Comparison of ENCODE assay signal across 16 cellular contexts in the genomic region with DNA sequence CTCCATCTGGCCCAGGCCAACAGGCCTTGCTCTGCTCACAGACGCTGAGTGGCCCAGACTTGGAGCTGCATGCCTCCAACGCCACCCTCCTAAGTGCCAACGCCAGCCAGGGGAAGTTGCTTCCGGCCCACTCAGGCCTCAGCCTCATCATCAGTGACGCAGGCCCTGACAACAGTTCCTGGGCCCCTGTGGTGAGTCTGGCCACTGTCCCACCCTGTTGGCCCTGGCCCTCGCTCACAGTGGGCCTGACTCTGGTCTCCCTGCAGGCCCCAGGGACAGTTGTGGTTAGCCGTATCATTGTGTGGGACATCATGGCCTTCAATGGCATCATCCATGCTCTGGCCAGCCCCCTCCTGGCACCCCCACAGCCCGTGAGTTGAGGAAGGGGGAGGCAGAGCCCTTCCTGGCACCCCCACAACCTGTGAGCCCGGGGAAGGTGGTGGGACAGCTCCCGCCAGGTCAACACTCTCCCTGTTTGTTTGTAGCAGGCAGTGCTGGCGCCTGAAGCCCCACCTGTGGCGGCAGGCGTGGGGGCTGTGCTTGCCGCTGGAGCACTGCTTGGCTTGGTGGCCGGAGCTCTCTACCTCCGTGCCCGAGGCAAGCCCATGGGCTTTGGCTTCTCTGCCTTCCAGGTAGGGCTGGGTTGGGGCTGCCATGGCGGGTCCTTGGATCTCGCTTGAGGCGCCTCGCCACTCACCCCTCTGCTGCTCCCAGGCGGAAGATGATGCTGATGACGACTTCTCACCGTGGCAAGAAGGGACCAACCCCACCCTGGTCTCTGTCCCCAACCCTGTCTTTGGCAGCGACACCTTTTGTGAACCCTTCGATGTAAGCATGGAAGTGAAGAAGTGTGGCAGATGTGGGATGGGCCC. TPM values are rescaled to one million over a fixed set of nuclear protein-coding genes. Genes with fewer than 3 reads are reported as not detected.
DNase-seq lines count a peak whose midpoint lies in the region; ATAC-seq and TF ChIP-seq lines count a peak whose summit lies in the region.
"Had no signal": no experiment of that assay in that cellular context is flagged by ENCODE, and none has a peak within 500 bp of the region (broad histone marks: within the 10 kb centered on the region; RNA-seq: fewer than 3 reads in every experiment).

No MANE protein-coding gene starts in this region.

- no peak for ATAC-seq in gastrocnemius medialis
- no peak for ATAC-seq in GM21367 (IDR thresholded peaks at IDR 0.05; ENCODE audit: unreplicated experiment)
- ATAC-seq in HG03520 (IDR thresholded peaks at IDR 0.05; ENCODE audit: unreplicated experiment), result no peak
- ATAC-seq: effector memory CD8-positive, alpha-beta T cell had no signal

- H3K4me1 ChIP-seq in gastrocnemius medialis, result peaks cover 4 to 7% of the 10 kb centered on the region in 2 donors

- H3K9me3 ChIP-seq in MG63, result no peaks in the 10 kb centered on the region
- no peaks in the 10 kb centered on the region for H3K9me3 ChIP-seq in gastrocnemius medialis
- H3K9me3 ChIP-seq: neutrophil, SJCRH30 had no signal

- peaks cover 4% of the 10 kb centered on the region for H3K36me3 ChIP-seq in MG63
- no peaks in the 10 kb centered on the region for H3K36me3 ChIP-seq in gastrocnemius medialis
- H3K36me3 ChIP-seq: neutrophil had no signal

- in situ Hi-C loops in gastrocnemius medialis (cut with MboI; ENCODE audit: low sequenced_read_pairs in 4 of 4), result no loop called here

- intact Hi-C loops in gastrocnemius medialis (cut with DNase I; ENCODE audit: low total_unique reads), result no loop called here

- TF ChIP-seq CTCF in choroid plexus epithelial cell (conservative IDR thresholded peaks at IDR 0.05; ENCODE audit: low read depth, low read length) (no peak), gastrocnemius medialis (IDR thresholded peaks at IDR 0.05 in 4 of 5, conservative IDR thresholded peaks at IDR 0.05 in 1 of 5) (no peak)

- H3K4me3 ChIP-seq in MG63, result no peak overlapping the region
- no peak overlapping the region for H3K4me3 ChIP-seq in choroid plexus epithelial cell (ENCODE audit: low read depth, low read length)
- no peak overlapping the region for H3K4me3 ChIP-seq in gastrocnemius medialis
- H3K4me3 ChIP-seq: hepatocyte, SJCRH30 had no signal

- H3K27me3 ChIP-seq in MG63 (no peaks in the 10 kb centered on the region), gastrocnemius medialis (no peaks in the 10 kb centered on the region)
- H3K27me3 ChIP-seq: hepatocyte, neutrophil, SJCRH30 had no signal

- no peak for TF ChIP-seq POLR2A in gastrocnemius medialis (IDR thresholded peaks at IDR 0.05)

- H3K27ac ChIP-seq in gastrocnemius medialis, result peak overlapping the region; percentile 33 to 80 (median 70)
- H3K27ac ChIP-seq: hepatocyte, neutrophil, SJCRH30 had no signal

- DNase-seq in MG63 (peak; percentile 46), choroid plexus epithelial cell (ENCODE audit: low read depth) (peak; percentile 43), iPS-NIHi11 (ENCODE audit: low spot score) (peak; percentile 22), gastrocnemius medialis (no peak), NCI-H2171 (lab: John Stamatoyannopoulos, UW) (no peak), NCI-H2107 (lab: John Stamatoyannopoulos, UW) (no peak)
- DNase-seq: activated CD8-positive, alpha-beta memory T cell treated with anti-CD3 and anti-CD28 coated beads for 24 hours; caudate nucleus; effector memory CD8-positive, alpha-beta T cell; HFFc6; NCI-H526; SJCRH30 had no signal

RNA-seq across cellular contexts. Expression of a gene that starts 10.0 kb away (rescaled TPM):
- total RNA-seq in MG63 (2014; rRNA removed; shearing (Covaris generic); ENCODE audit: low replicate concordance), result 7.2 and 21.5 TPM in 2 replicates
- total RNA-seq in gastrocnemius medialis, result 10 to 100 TPM in 1 of 4 donors, 1 to 10 TPM in 3; 4.4 to 14.7 (median 8.1) TPM

RNA-seq across cellular contexts. Expression of a gene that starts 12.8 kb away (rescaled TPM):
- total RNA-seq in MG63 (2014; rRNA removed; shearing (Covaris generic); ENCODE audit: low replicate concordance), result 0.20 TPM in 1 of 2 replicates, not detected in the other
- total RNA-seq in gastrocnemius medialis, result 10 to 100 TPM in 1 of 4 donors, 1 to 10 TPM in 1, under 1 TPM in 2; 0.31 to 26.1 (median 0.87) TPM

RNA-seq across cellular contexts. Expression of a gene that starts 28.5 kb away (rescaled TPM):
- total RNA-seq in MG63 (2014; rRNA removed; shearing (Covaris generic); ENCODE audit: low replicate concordance), result not detected in 2 replicates
- total RNA-seq in gastrocnemius medialis, result 10 to 100 TPM; 10.3 to 27.2 (median 23.3) TPM
- total RNA-seq: HFFc6, SJCRH30 had no signal

Comparison
In these comparisons a context has a peak if more than half of its experiments do, and no peak if none do; other contexts are left out.
1. DNase-seq: peak in MG63 (single experiment), choroid plexus epithelial cell (single experiment) and iPS-NIHi11 (single experiment); none in gastrocnemius medialis (0 of 2), NCI-H2171 (single experiment) and NCI-H2107 (single experiment).
2. RNA of a gene that starts 28.5 kb away (total RNA-seq): 10.3 to 27.2 TPM in gastrocnemius medialis; not detected in MG63; every median in the first group is over 10 times any median in the second.